Comparison of ENCODE assay signal across 25 cellular contexts in genomic region chr5:164650427-164650826, GRCh38.
DNase-seq lines count a peak whose midpoint lies in the region; ATAC-seq, FAIRE-seq and TF ChIP-seq lines count a peak whose summit lies in the region.
"Had no signal": no experiment of that assay in that cellular context is flagged by ENCODE, and none has a peak within 500 bp of the region (broad histone marks: within the 10 kb centered on the region; RNA-seq: fewer than 3 reads in every experiment).

No MANE protein-coding gene starts in this region.

- H3K36me3 Mint-ChIP-seq in T-helper 17 cell (ENCODE audit: low read depth): no peaks in the 10 kb centered on the region

- no peaks in the 10 kb centered on the region for H3K4me1 Mint-ChIP-seq in T-helper 17 cell
- H3K4me1 Mint-ChIP-seq: GM23338 had no signal

- no peaks in the 10 kb centered on the region for H3K27me3 ChIP-seq in GM12878 (replicated peaks in 1 of 2; ENCODE audit: control insufficient read depth in 2 of 2, insufficient read depth in 2 of 2, low read length in 1 of 2)
- H3K27me3 ChIP-seq: SJSA1 had no signal

- no peak for TF ChIP-seq POLR2A in GM12878 (IDR thresholded peaks at IDR 0.05; ENCODE audit: low read depth, low read length)

- H3K4me1 ChIP-seq in GM12878 (ENCODE audit: control insufficient read depth, insufficient read depth, low read length): no peaks in the 10 kb centered on the region
- H3K4me1 ChIP-seq: SJSA1 had no signal

- H3K27ac ChIP-seq in GM12878 (ENCODE audit: control insufficient read depth, insufficient read depth): no peak overlapping the region
- H3K27ac ChIP-seq: SJSA1 had no signal

- H3K9me3 ChIP-seq in GM12878 (replicated peaks; ENCODE audit: control insufficient read depth, insufficient read depth, low read length) (no peaks in the 10 kb centered on the region), T-helper 17 cell (ENCODE audit: control insufficient read depth, low read length, poor library complexity, severe bottlenecking) (no peaks in the 10 kb centered on the region)
- H3K9me3 ChIP-seq: HAP-1 had no signal

- no peak overlapping the region for H3K4me2 ChIP-seq in GM12878 (ENCODE audit: control insufficient read depth, insufficient read depth)
- H3K4me2 ChIP-seq: GM23338 had no signal

- no peaks in the 10 kb centered on the region for H4K20me1 ChIP-seq in GM12878 (ENCODE audit: control insufficient read depth, insufficient read depth)

- DNase-seq in GM12878 (ENCODE audit: low read depth, low spot score): no peak
- no peak for DNase-seq in NCI-H2029 treated with DMSO at 0.1 percent for 48 hours (lab: John Stamatoyannopoulos, UW)
- no peak for DNase-seq in T-helper 17 cell
- no peak for DNase-seq in GM13977 (ENCODE audit: low spot score)
- DNase-seq: Calu3, DMS79 treated with DMSO at 0.1 percent for 48 hours, GF-D8, HFFc6, Kasumi-1, NCI-H1092 treated with DMSO at 0.1 percent for 48 hours, NCI-H1436, NCI-H187, NCI-H446, NCI-H524 treated with DMSO at 0.1 percent for 48 hours, NCI-H82, Right ventricle myocardium superior, RPMI8226 had no signal

- no peak overlapping the region for H3K9ac ChIP-seq in GM12878 (ENCODE audit: control insufficient read depth, insufficient read depth, low read length)

- no peaks in the 10 kb centered on the region for H3K79me2 ChIP-seq in GM12878 (ENCODE audit: control insufficient read depth, insufficient read depth, low read length)

- no peaks in the 10 kb centered on the region for H3K36me3 ChIP-seq in GM12878 (ENCODE audit: control insufficient read depth in 2 of 2, insufficient read depth in 2 of 2, low read length in 1 of 2)
- H3K36me3 ChIP-seq: HAP-1, SJSA1 had no signal

- H3K27ac Mint-ChIP-seq in T-helper 17 cell: no peak overlapping the region
- H3K27ac Mint-ChIP-seq: GM23338, HFFc6 had no signal

- CTCF ChIA-PET in GM12878 (lab: Yijun Ruan, JAX): interaction anchor here (0.7 to 1.8 kb wide), 4 partner anchors 12 to 558 kb away, joined by 3 to 4 read pairs (median 4); no protein-coding TSS in a partner anchor

- TF ChIP-seq RAD21 in GM12878 (IDR thresholded peaks at IDR 0.05; ENCODE audit: insufficient read depth, low read depth, low read length): no peak

- FAIRE-seq in GM12878 (lab: Jason Lieb, UNC): no peak
- FAIRE-seq: HTR-8/SVneo, K562 had no signal

- in situ Hi-C loops in GM12878 (cut with MboI) (no loop called here), GM13977 (cut with MboI; ENCODE audit: low pct_unique_long_range_greater_than_20kb, low sequenced_read_pairs, unreplicated experiment) (no loop called here)

- 50% methylated on average over 1 of the region's 1 CpG for WGBS in GM12878 (ENCODE audit: insufficient coverage, insufficient replicate concordance, low lambda C conversion rate, missing lambda C conversion rate)

- no peak overlapping the region for H2AFZ ChIP-seq in GM12878 (ENCODE audit: control insufficient read depth, low read depth, low read length)
- H2AFZ ChIP-seq: GM23338 had no signal

- no peak overlapping the region for H3K4me3 ChIP-seq in GM12878
- H3K4me3 ChIP-seq: GM23338, HAP-1, K562, SJSA1 had no signal

- SMC1A ChIA-PET in GM12878 (lab: Charles Lee; ENCODE audit: uncharacterized antibody, unreplicated experiment): no interaction called here

- no TSS peak for BruUV-seq in GM12878 (replicated peaks; lab: Mats Ljungman, UMichigan)

- peak; percentile 44 for ATAC-seq in GM18511 (IDR thresholded peaks at IDR 0.05; ENCODE audit: unreplicated experiment)
- ATAC-seq in GM19463 (IDR thresholded peaks at IDR 0.05; ENCODE audit: unreplicated experiment): peak; percentile 34
- ATAC-seq in HG02571 (IDR thresholded peaks at IDR 0.05; ENCODE audit: unreplicated experiment): peak; percentile 60
- peak; percentile 78 for ATAC-seq in GM12878
- no peak for ATAC-seq in T-helper 17 cell
- ATAC-seq: GM23338, K562 had no signal

- RAD21 ChIA-PET in GM12878 (lab: Charles Lee; ENCODE audit: unreplicated experiment): no interaction called here

- H3K27me3 Mint-ChIP-seq in T-helper 17 cell: no peaks in the 10 kb centered on the region

- POLR2A ChIA-PET in GM12878 (lab: Charles Lee): no interaction called here

- no peak for TF ChIP-seq EP300 in GM12878 (IDR thresholded peaks at IDR 0.05; ENCODE audit: borderline replicate concordance in 1 of 2, control insufficient read depth in 1 of 2, low read depth in 2 of 2, low read length in 2 of 2)

- H3K4me3 Mint-ChIP-seq in T-helper 17 cell: no peak overlapping the region
- H3K4me3 Mint-ChIP-seq: GM23338, HFFc6 had no signal

- intact Hi-C loops in GM12878 (cut with micrococcal nuclease; ENCODE audit: unreplicated experiment): no loop called here

- TF ChIP-seq CTCF in GM12878 (IDR thresholded peaks at IDR 0.05 in 2 of 3, conservative IDR thresholded peaks at IDR 0.05 in 1 of 3; ENCODE audit: control insufficient read depth in 2 of 3, extremely low read depth in 1 of 3, insufficient read depth in 1 of 3, low read depth in 3 of 3, low read length in 3 of 3) (no peak), GM13977 (IDR thresholded peaks at IDR 0.05; ENCODE audit: extremely low read depth, insufficient read depth, missing control alignments) (no peak)

TF ChIP-seq in GM12878, 131 proteins besides CTCF, POLR2A, EP300 and RAD21:
- TF ChIP-seq BRCA1 (IDR thresholded peaks at IDR 0.05; ENCODE audit: low read depth, low read length): no peak
